1 cellular context compared by ENCODE assay signal in the genomic region with DNA sequence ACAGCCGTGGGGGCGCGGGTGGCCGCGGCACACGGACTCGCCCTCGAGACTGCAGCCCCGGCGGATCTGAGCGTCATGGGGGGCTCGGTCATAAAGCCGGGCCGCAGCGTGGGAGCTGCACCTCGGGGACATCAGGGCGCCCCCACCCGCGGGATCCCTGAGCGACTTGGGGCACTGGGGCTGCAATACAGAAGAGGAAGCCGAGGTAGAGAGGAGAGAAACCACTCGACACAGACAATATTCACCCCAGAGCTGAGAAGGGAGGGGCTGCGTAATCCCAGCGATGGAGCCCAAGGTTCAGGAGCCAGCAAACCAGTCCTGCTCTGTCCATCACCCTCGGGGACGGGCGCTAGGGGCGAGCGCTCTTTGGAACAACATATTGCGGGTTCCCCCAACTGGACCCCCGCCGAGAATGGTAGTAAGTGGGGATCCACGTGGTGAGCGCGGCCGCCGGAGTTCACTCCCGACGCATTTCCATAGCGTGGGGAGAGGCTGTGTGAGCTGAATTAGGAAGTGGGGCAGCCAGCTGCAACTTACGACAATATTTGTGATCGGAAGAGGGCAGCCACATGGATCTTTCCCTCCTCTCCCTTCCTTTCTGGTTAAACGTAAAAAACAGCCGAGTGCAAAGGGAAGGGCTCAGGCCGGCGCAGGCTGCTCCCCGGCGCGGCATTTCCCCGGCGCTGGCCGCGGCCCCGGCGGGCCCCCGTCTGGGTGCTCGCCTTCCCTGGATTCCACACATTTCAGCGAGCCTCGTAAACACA.
TF ChIP-seq lines count a peak whose summit lies in the region.

No MANE protein-coding gene starts in this region.

TF ChIP-seq in HepG2, 621 proteins besides CTCF, POLR2A, EP300 and RAD21 (continued from another document and continues in another):
- TF ChIP-seq, protein P1, sequence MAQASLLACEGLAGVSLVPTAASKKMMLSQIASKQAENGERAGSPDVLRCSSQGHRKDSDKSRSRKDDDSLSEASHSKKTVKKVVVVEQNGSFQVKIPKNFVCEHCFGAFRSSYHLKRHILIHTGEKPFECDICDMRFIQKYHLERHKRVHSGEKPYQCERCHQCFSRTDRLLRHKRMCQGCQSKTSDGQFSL (CRISPR knock-in tag; IDR thresholded peaks at IDR 0.05), result no peak
- TF ChIP-seq HNF4A (CRISPR knock-in tag; IDR thresholded peaks at IDR 0.05), result peak; percentile 40
- no peak for TF ChIP-seq ZNF180 (CRISPR knock-in tag; IDR thresholded peaks at IDR 0.05; ENCODE audit: borderline replicate concordance, low read depth)
- TF ChIP-seq HDAC2 (CRISPR knock-in tag; IDR thresholded peaks at IDR 0.05), result 0 out of 2 replicates have a peak, but pooled peaks have one; percentile 33
- TF ChIP-seq, protein P2, sequence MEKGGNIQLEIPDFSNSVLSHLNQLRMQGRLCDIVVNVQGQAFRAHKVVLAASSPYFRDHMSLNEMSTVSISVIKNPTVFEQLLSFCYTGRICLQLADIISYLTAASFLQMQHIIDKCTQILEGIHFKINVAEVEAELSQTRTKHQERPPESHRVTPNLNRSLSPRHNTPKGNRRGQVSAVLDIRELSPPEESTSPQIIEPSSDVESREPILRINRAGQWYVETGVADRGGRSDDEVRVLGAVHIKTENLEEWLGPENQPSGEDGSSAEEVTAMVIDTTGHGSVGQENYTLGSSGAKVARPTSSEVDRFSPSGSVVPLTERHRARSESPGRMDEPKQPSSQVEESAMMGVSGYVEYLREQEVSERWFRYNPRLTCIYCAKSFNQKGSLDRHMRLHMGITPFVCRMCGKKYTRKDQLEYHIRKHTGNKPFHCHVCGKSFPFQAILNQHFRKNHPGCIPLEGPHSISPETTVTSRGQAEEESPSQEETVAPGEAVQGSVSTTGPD (CRISPR knock-in tag; IDR thresholded peaks at IDR 0.05), result no peak
- no peak for TF ChIP-seq HNRNPL (IDR thresholded peaks at IDR 0.05; ENCODE audit: low read depth, low read length)
- peak; percentile 59 for TF ChIP-seq SRSF1 (optimal IDR thresholded peaks at IDR 0.05; ENCODE audit: low read depth, low read length)
- TF ChIP-seq GLI4 (CRISPR knock-in tag; IDR thresholded peaks at IDR 0.05; ENCODE audit: borderline replicate concordance), result no peak
- TF ChIP-seq TEAD3 (CRISPR knock-in tag; optimal IDR thresholded peaks at IDR 0.05; ENCODE audit: borderline replicate concordance), result no peak
- TF ChIP-seq, protein P3, sequence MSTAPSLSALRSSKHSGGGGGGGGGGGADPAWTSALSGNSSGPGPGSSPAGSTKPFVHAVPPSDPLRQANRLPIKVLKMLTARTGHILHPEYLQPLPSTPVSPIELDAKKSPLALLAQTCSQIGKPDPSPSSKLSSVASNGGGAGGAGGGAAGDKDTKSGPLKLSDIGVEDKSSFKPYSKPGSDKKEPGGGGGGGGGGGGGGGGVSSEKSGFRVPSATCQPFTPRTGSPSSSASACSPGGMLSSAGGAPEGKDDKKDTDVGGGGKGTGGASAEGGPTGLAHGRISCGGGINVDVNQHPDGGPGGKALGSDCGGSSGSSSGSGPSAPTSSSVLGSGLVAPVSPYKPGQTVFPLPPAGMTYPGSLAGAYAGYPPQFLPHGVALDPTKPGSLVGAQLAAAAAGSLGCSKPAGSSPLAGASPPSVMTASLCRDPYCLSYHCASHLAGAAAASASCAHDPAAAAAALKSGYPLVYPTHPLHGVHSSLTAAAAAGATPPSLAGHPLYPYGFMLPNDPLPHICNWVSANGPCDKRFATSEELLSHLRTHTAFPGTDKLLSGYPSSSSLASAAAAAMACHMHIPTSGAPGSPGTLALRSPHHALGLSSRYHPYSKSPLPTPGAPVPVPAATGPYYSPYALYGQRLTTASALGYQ (CRISPR knock-in tag; IDR thresholded peaks at IDR 0.05), result peak; percentile 42; the same call in 1 of the 2 replicates
- TF ChIP-seq, protein P4, sequence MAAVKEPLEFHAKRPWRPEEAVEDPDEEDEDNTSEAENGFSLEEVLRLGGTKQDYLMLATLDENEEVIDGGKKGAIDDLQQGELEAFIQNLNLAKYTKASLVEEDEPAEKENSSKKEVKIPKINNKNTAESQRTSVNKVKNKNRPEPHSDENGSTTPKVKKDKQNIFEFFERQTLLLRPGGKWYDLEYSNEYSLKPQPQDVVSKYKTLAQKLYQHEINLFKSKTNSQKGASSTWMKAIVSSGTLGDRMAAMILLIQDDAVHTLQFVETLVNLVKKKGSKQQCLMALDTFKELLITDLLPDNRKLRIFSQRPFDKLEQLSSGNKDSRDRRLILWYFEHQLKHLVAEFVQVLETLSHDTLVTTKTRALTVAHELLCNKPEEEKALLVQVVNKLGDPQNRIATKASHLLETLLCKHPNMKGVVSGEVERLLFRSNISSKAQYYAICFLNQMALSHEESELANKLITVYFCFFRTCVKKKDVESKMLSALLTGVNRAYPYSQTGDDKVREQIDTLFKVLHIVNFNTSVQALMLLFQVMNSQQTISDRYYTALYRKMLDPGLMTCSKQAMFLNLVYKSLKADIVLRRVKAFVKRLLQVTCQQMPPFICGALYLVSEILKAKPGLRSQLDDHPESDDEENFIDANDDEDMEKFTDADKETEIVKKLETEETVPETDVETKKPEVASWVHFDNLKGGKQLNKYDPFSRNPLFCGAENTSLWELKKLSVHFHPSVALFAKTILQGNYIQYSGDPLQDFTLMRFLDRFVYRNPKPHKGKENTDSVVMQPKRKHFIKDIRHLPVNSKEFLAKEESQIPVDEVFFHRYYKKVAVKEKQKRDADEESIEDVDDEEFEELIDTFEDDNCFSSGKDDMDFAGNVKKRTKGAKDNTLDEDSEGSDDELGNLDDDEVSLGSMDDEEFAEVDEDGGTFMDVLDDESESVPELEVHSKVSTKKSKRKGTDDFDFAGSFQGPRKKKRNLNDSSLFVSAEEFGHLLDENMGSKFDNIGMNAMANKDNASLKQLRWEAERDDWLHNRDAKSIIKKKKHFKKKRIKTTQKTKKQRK (IDR thresholded peaks at IDR 0.05; ENCODE audit: low read length), result no peak
- no peak for TF ChIP-seq NONO (IDR thresholded peaks at IDR 0.05)
- TF ChIP-seq NONO (CRISPR knock-in tag; conservative IDR thresholded peaks at IDR 0.05), result no peak; the same call in 1 of the 2 replicates
- TF ChIP-seq ZNF383 (CRISPR knock-in tag; IDR thresholded peaks at IDR 0.05; ENCODE audit: borderline replicate concordance), result no peak
- TF ChIP-seq, protein P5, sequence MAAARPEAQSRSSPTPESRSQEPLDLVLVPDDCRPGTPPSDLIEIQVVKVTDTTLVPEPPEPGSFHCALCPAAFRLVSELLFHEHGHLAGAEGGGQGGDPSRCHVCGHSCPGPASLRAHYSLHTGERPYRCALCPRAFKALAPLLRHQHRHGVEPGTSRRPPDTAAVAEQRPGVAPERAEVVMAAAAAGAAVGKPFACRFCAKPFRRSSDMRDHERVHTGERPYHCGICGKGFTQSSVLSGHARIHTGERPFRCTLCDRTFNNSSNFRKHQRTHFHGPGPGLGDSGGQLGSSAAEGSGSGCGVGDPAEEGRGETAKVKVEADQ (CRISPR knock-in tag; IDR thresholded peaks at IDR 0.05; ENCODE audit: borderline replicate concordance), result no peak
- TF ChIP-seq ZNF598 (CRISPR knock-in tag; IDR thresholded peaks at IDR 0.05; ENCODE audit: borderline replicate concordance), result 0 out of 2 replicates have a peak, but pooled peaks have one; percentile 24
- TF ChIP-seq U2AF1 (optimal IDR thresholded peaks at IDR 0.05; ENCODE audit: low read depth, low read length), result no peak
- TF ChIP-seq KAT7 (CRISPR knock-in tag; IDR thresholded peaks at IDR 0.05; ENCODE audit: borderline replicate concordance), result peak; percentile 30; the same call in 1 of the 2 replicates
- no peak for TF ChIP-seq MAFK (conservative IDR thresholded peaks at IDR 0.05 in 1 of 2, IDR thresholded peaks at IDR 0.05 in 1 of 2; ENCODE audit: low read length in 2 of 2)
- TF ChIP-seq, protein P6, sequence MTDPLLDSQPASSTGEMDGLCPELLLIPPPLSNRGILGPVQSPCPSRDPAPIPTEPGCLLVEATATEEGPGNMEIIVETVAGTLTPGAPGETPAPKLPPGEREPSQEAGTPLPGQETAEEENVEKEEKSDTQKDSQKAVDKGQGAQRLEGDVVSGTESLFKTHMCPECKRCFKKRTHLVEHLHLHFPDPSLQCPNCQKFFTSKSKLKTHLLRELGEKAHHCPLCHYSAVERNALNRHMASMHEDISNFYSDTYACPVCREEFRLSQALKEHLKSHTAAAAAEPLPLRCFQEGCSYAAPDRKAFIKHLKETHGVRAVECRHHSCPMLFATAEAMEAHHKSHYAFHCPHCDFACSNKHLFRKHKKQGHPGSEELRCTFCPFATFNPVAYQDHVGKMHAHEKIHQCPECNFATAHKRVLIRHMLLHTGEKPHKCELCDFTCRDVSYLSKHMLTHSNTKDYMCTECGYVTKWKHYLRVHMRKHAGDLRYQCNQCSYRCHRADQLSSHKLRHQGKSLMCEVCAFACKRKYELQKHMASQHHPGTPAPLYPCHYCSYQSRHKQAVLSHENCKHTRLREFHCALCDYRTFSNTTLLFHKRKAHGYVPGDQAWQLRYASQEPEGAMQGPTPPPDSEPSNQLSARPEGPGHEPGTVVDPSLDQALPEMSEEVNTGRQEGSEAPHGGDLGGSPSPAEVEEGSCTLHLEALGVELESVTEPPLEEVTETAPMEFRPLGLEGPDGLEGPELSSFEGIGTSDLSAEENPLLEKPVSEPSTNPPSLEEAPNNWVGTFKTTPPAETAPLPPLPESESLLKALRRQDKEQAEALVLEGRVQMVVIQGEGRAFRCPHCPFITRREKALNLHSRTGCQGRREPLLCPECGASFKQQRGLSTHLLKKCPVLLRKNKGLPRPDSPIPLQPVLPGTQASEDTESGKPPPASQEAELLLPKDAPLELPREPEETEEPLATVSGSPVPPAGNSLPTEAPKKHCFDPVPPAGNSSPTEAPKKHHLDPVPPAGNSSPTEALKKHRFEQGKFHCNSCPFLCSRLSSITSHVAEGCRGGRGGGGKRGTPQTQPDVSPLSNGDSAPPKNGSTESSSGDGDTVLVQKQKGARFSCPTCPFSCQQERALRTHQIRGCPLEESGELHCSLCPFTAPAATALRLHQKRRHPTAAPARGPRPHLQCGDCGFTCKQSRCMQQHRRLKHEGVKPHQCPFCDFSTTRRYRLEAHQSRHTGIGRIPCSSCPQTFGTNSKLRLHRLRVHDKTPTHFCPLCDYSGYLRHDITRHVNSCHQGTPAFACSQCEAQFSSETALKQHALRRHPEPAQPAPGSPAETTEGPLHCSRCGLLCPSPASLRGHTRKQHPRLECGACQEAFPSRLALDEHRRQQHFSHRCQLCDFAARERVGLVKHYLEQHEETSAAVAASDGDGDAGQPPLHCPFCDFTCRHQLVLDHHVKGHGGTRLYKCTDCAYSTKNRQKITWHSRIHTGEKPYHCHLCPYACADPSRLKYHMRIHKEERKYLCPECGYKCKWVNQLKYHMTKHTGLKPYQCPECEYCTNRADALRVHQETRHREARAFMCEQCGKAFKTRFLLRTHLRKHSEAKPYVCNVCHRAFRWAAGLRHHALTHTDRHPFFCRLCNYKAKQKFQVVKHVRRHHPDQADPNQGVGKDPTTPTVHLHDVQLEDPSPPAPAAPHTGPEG (CRISPR knock-in tag; IDR thresholded peaks at IDR 0.05), result no peak
- no peak for TF ChIP-seq NFKBIZ (CRISPR knock-in tag; IDR thresholded peaks at IDR 0.05)
- no peak; the same call in 1 of the 2 replicates for TF ChIP-seq ZFP82 (CRISPR knock-in tag; IDR thresholded peaks at IDR 0.05; ENCODE audit: borderline replicate concordance)
- peak; percentile 59 for TF ChIP-seq RBM39 (IDR thresholded peaks at IDR 0.05; ENCODE audit: low read depth, low read length, poor library complexity, severe bottlenecking)
- no peak for TF ChIP-seq SP5 (CRISPR knock-in tag; IDR thresholded peaks at IDR 0.05; ENCODE audit: borderline replicate concordance, low read depth)
- TF ChIP-seq, protein P7, sequence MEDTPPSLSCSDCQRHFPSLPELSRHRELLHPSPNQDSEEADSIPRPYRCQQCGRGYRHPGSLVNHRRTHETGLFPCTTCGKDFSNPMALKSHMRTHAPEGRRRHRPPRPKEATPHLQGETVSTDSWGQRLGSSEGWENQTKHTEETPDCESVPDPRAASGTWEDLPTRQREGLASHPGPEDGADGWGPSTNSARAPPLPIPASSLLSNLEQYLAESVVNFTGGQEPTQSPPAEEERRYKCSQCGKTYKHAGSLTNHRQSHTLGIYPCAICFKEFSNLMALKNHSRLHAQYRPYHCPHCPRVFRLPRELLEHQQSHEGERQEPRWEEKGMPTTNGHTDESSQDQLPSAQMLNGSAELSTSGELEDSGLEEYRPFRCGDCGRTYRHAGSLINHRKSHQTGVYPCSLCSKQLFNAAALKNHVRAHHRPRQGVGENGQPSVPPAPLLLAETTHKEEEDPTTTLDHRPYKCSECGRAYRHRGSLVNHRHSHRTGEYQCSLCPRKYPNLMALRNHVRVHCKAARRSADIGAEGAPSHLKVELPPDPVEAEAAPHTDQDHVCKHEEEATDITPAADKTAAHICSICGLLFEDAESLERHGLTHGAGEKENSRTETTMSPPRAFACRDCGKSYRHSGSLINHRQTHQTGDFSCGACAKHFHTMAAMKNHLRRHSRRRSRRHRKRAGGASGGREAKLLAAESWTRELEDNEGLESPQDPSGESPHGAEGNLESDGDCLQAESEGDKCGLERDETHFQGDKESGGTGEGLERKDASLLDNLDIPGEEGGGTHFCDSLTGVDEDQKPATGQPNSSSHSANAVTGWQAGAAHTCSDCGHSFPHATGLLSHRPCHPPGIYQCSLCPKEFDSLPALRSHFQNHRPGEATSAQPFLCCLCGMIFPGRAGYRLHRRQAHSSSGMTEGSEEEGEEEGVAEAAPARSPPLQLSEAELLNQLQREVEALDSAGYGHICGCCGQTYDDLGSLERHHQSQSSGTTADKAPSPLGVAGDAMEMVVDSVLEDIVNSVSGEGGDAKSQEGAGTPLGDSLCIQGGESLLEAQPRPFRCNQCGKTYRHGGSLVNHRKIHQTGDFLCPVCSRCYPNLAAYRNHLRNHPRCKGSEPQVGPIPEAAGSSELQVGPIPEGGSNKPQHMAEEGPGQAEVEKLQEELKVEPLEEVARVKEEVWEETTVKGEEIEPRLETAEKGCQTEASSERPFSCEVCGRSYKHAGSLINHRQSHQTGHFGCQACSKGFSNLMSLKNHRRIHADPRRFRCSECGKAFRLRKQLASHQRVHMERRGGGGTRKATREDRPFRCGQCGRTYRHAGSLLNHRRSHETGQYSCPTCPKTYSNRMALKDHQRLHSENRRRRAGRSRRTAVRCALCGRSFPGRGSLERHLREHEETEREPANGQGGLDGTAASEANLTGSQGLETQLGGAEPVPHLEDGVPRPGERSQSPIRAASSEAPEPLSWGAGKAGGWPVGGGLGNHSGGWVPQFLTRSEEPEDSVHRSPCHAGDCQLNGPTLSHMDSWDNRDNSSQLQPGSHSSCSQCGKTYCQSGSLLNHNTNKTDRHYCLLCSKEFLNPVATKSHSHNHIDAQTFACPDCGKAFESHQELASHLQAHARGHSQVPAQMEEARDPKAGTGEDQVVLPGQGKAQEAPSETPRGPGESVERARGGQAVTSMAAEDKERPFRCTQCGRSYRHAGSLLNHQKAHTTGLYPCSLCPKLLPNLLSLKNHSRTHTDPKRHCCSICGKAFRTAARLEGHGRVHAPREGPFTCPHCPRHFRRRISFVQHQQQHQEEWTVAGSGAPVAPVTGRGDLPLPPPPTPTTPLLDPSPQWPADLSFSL (CRISPR knock-in tag; IDR thresholded peaks at IDR 0.05), result no peak
- TF ChIP-seq, protein P8, sequence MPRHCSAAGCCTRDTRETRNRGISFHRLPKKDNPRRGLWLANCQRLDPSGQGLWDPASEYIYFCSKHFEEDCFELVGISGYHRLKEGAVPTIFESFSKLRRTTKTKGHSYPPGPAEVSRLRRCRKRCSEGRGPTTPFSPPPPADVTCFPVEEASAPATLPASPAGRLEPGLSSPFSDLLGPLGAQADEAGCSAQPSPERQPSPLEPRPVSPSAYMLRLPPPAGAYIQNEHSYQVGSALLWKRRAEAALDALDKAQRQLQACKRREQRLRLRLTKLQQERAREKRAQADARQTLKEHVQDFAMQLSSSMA (CRISPR knock-in tag; IDR thresholded peaks at IDR 0.05), result 0 out of 2 replicates have a peak, but pooled peaks have one; percentile 21
- no peak for TF ChIP-seq GZF1 (CRISPR knock-in tag; IDR thresholded peaks at IDR 0.05)
- no peak for TF ChIP-seq ZNF615 (CRISPR knock-in tag; IDR thresholded peaks at IDR 0.05; ENCODE audit: borderline replicate concordance)
- TF ChIP-seq SYNCRIP (IDR thresholded peaks at IDR 0.05; ENCODE audit: insufficient read depth, low read depth, low read length), result no peak
- TF ChIP-seq STAT5B (CRISPR knock-in tag; IDR thresholded peaks at IDR 0.05), result no peak
- no peak for TF ChIP-seq ZSCAN25 (CRISPR knock-in tag; IDR thresholded peaks at IDR 0.05)
